10 cellular contexts compared by ENCODE assay signal in genomic region chr14:61479746-61480502, GRCh38.
DNase-seq lines count a peak whose midpoint lies in the region; TF ChIP-seq lines count a peak whose summit lies in the region.
"Had no signal": no experiment of that assay in that cellular context is flagged by ENCODE, and none has a peak within 500 bp of the region (broad histone marks: within the 10 kb centered on the region; RNA-seq: fewer than 3 reads in every experiment).

No MANE protein-coding gene starts in this region.

- intact Hi-C loops in OCI-LY7 (cut with micrococcal nuclease; ENCODE audit: unreplicated experiment) = loop anchor here (1.0 to 5.0 kb wide), 3 partner anchors 215 to 602 kb away; partner anchors contain the start of gene HIF1A
- intact Hi-C loops in esophagus squamous epithelium (cut with DNase I) = loop anchor here (10.0 kb wide), 1 partner anchor 215 kb away; the partner anchor contains the start of gene HIF1A

- H3K9me2 ChIP-seq in OCI-LY7 (ENCODE audit: insufficient read depth, low read length) = no peaks in the 10 kb centered on the region

- CTCF ChIA-PET in OCI-LY7 (lab: Charles Lee; ENCODE audit: unreplicated experiment) = interaction anchor here (0.8 to 2.1 kb wide), 7 partner anchors 9 to 282 kb away, joined by 3 to 16 read pairs (median 3); no protein-coding TSS in a partner anchor

- H4K20me1 ChIP-seq in OCI-LY7 (ENCODE audit: insufficient read depth, low read length) = no peaks in the 10 kb centered on the region

- no peaks in the 10 kb centered on the region for H3K36me3 ChIP-seq in OCI-LY7 (ENCODE audit: insufficient read depth, low read length)
- no peaks in the 10 kb centered on the region for H3K36me3 ChIP-seq in esophagus squamous epithelium
- H3K36me3 ChIP-seq: neural progenitor cell had no signal

- no peaks in the 10 kb centered on the region for H3K9me3 Mint-ChIP-seq in activated T-cell treated with anti-CD3 and anti-CD28 coated beads, Interleukin-2, amount 50 U/mL, for 24 hours
- H3K9me3 Mint-ChIP-seq: neural progenitor cell had no signal

- no peaks in the 10 kb centered on the region for H3K27me3 Mint-ChIP-seq in activated T-cell treated with anti-CD3 and anti-CD28 coated beads, Interleukin-2, amount 50 U/mL, for 24 hours

- H3K36me3 Mint-ChIP-seq in activated T-cell treated with anti-CD3 and anti-CD28 coated beads, Interleukin-2, amount 50 U/mL, for 24 hours (ENCODE audit: low read depth) = peaks cover 75% of the 10 kb centered on the region
- H3K36me3 Mint-ChIP-seq: neural progenitor cell had no signal

- DNase-seq in activated T-cell treated with anti-CD3 and anti-CD28 coated beads, Interleukin-2, amount 50 U/mL, for 24 hours = no peak
- DNase-seq in activated T-cell treated with anti-CD3 and anti-CD28 coated beads for 4 hours = no peak
- no peak for DNase-seq in OCI-LY7 (ENCODE audit: low spot score)
- no peak for DNase-seq in esophagus squamous epithelium (lab: John Stamatoyannopoulos, UW)
- no peak for DNase-seq in substantia nigra (lab: John Stamatoyannopoulos, UW)
- no peak for DNase-seq in dedifferentiated amniotic fluid mesenchymal stem cell (ENCODE audit: extremely low spot score)
- DNase-seq in nucleus accumbens (lab: John Stamatoyannopoulos, UW) = no peak
- DNase-seq in stimulated activated CD4-positive, alpha-beta T cell treated with anti-CD3 and anti-CD28 coated beads, Interleukin-4, amount 100 ng/mL, for 1 hour = no peak

- BruUV-seq in OCI-LY7 (replicated peaks; lab: Mats Ljungman, UMichigan) = no TSS peak

- H3K27ac ChIP-seq in OCI-LY7 (ENCODE audit: low read depth, low read length, poor library complexity, severe bottlenecking) (peak overlapping the region; percentile 92), esophagus squamous epithelium (peak overlapping the region; percentile 76 to 95 (median 86)), substantia nigra (ENCODE audit: low read depth, low read length, poor library complexity, severe bottlenecking) (peak overlapping the region; percentile 52)
- H3K27ac ChIP-seq: C4-2B, neural progenitor cell had no signal

- TF ChIP-seq CTCF in OCI-LY7 (conservative IDR thresholded peaks at IDR 0.05; ENCODE audit: low read length) (no peak), esophagus squamous epithelium (IDR thresholded peaks at IDR 0.05) (no peak)

- H3K79me2 ChIP-seq in OCI-LY7 (ENCODE audit: insufficient read depth, low read depth, low read length) = peaks cover 4% of the 10 kb centered on the region; the same call in 1 of the 2 replicates

- no peak for TF ChIP-seq POLR2A in esophagus squamous epithelium (IDR thresholded peaks at IDR 0.05)

- H3K27me3 ChIP-seq in esophagus squamous epithelium = no peaks in the 10 kb centered on the region
- H3K27me3 ChIP-seq: neural progenitor cell had no signal

- peaks cover 93% of the 10 kb centered on the region for H3K4me1 Mint-ChIP-seq in activated T-cell treated with anti-CD3 and anti-CD28 coated beads, Interleukin-2, amount 50 U/mL, for 24 hours (ENCODE audit: low read depth)

- POLR2A ChIA-PET in OCI-LY7 (lab: Charles Lee) = interaction anchor here (0.6 to 15.1 kb wide), 23 partner anchors 10 to 602 kb away, joined by 3 to 333 read pairs (median 4); no protein-coding TSS in a partner anchor

- H3K4me3 Mint-ChIP-seq in activated T-cell treated with anti-CD3 and anti-CD28 coated beads, Interleukin-2, amount 50 U/mL, for 24 hours = peak overlapping the region; percentile 61

- H3K4me1 ChIP-seq in OCI-LY7 (ENCODE audit: insufficient read depth, low read length, poor library complexity, severe bottlenecking) (peaks cover 69% of the 10 kb centered on the region), esophagus squamous epithelium (peaks cover 67 to 100% (median 79%) of the 10 kb centered on the region in 3 donors)
- H3K4me1 ChIP-seq: neural progenitor cell had no signal

- peak overlapping the region; percentile 62 for H3K4me2 ChIP-seq in OCI-LY7 (ENCODE audit: low read length)
- H3K4me2 ChIP-seq: neural progenitor cell had no signal

- H3K9me3 ChIP-seq in OCI-LY7 (ENCODE audit: low read length) (no peaks in the 10 kb centered on the region), esophagus squamous epithelium (no peaks in the 10 kb centered on the region)

- peak overlapping the region; percentile 97 for H3K27ac Mint-ChIP-seq in activated T-cell treated with anti-CD3 and anti-CD28 coated beads, Interleukin-2, amount 50 U/mL, for 24 hours

- H3K4me3 ChIP-seq in OCI-LY7 (ENCODE audit: low read depth, low read length, poor library complexity, severe bottlenecking) = peak overlapping the region; percentile 56
- H3K4me3 ChIP-seq in esophagus squamous epithelium = no peak overlapping the region
- H3K4me3 ChIP-seq: neural progenitor cell had no signal

- H2AFZ ChIP-seq in OCI-LY7 (ENCODE audit: low read length) = peak overlapping the region; percentile 49; the same call in 1 of the 2 replicates
- H2AFZ ChIP-seq: neural progenitor cell had no signal

- 35 to 48% methylated on average over 2 to 3 of the region's 3 CpGs for WGBS in esophagus squamous epithelium, 2 donors
